ENCODE assay signal across 8 cellular contexts in the genomic region with DNA sequence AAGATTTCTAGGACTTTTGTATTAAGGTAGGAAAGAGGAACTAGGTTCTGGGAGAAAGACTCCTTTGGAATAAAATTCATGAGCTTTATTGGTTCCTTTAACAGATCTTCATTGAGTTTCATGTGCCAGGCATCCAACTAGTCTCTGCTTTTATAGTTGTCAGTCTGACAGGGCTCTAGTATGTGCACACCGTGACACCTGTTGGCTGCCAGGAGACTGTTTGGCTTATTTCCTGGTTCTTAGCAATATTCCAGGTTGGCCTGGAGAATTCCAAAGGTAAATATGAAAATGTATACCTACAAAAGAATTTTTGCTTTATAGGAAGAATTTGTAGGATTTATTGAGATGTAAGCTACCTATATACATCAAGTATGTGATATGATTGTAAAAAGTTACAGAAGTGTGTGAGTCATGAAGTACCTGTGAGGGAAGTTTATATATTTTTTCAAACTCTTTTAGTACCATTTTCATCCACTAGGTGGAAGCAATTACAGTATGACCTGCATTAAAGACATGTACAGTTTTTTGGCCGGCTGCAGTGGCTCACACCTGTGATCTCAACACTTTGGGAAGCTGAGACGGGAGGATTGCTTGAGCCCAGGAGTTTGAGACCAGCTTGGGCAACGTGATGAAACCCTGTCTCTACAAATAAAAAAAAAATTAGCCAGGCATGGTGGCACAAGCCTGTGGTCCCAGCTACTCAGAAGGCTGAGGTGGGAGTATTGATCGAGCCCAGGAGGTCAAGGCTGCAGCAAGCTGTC. TPM values are rescaled to one million over a fixed set of nuclear protein-coding genes. Genes with fewer than 3 reads are reported as not detected.
DNase-seq lines count a peak whose midpoint lies in the region; ATAC-seq and TF ChIP-seq lines count a peak whose summit lies in the region.

No MANE protein-coding gene starts in this region.

- TF ChIP-seq EP300 in esophagus muscularis mucosa (IDR thresholded peaks at IDR 0.05) = no peak

- CTCF ChIA-PET in CD4-positive, alpha-beta memory T cell (lab: Charles Lee; ENCODE audit: partially characterized antibody) = interaction anchor here (0.9 to 2.8 kb wide), 12 partner anchors 10 to 234 kb away, joined by 3 to 18 read pairs (median 7); no protein-coding TSS in a partner anchor

- H3K9me3 ChIP-seq in CD4-positive, alpha-beta memory T cell (ENCODE audit: control insufficient read depth in 1 of 2, low read length in 2 of 2) = no peaks in the 10 kb centered on the region
- H3K9me3 ChIP-seq in T-helper 17 cell (ENCODE audit: control insufficient read depth, low read length, poor library complexity, severe bottlenecking) (no peaks in the 10 kb centered on the region), esophagus muscularis mucosa (peaks cover 0 to 5% (median 0%) of the 10 kb centered on the region in 4 donors)

- 23% methylated on average over 5 of the region's 5 CpGs for WGBS in esophagus muscularis mucosa

- POLR2A ChIA-PET in CD4-positive, alpha-beta memory T cell (lab: Charles Lee; ENCODE audit: partially characterized antibody) = no interaction called here

- intact Hi-C loops in CD4-positive, alpha-beta memory T cell (cut with micrococcal nuclease) = no loop called here
- intact Hi-C loops in esophagus muscularis mucosa (cut with DNase I) = loop anchor here (2.0 to 5.0 kb wide), 2 partner anchors 127 to 235 kb away; no protein-coding TSS in a partner anchor

- no peaks in the 10 kb centered on the region for H3K27me3 ChIP-seq in CD4-positive, alpha-beta memory T cell (ENCODE audit: insufficient read depth, low read length)
- no peaks in the 10 kb centered on the region for H3K27me3 ChIP-seq in esophagus muscularis mucosa

- no peak overlapping the region for H3K4me3 ChIP-seq in CD4-positive, alpha-beta memory T cell (ENCODE audit: low read length in 2 of 2)
- H3K4me3 ChIP-seq in esophagus muscularis mucosa = no peak overlapping the region

- no peaks in the 10 kb centered on the region for H3K4me1 Mint-ChIP-seq in CD4-positive, alpha-beta memory T cell
- H3K4me1 Mint-ChIP-seq in T-helper 17 cell = peaks cover 5% of the 10 kb centered on the region
- H3K4me1 Mint-ChIP-seq in neural crest cell = no peaks in the 10 kb centered on the region

- no peak overlapping the region for H3K4me3 Mint-ChIP-seq in CD4-positive, alpha-beta memory T cell
- H3K4me3 Mint-ChIP-seq in T-helper 17 cell (no peak overlapping the region), neural crest cell (no peak overlapping the region)

- TF ChIP-seq CTCF in esophagus muscularis mucosa (IDR thresholded peaks at IDR 0.05) = peak; percentile 68 to 72 (median 71)
- TF ChIP-seq CTCF in neural crest cell (conservative IDR thresholded peaks at IDR 0.05) = peak; percentile 81

- H3K36me3 ChIP-seq in CD4-positive, alpha-beta memory T cell (ENCODE audit: insufficient read depth, low read length) = peaks cover 21% of the 10 kb centered on the region
- H3K36me3 ChIP-seq in esophagus muscularis mucosa = peaks cover 9 to 38% (median 30%) of the 10 kb centered on the region in 4 donors

- peak in 4 of 5 donors; percentile 16 to 39 (median 24) for DNase-seq in CD4-positive, alpha-beta memory T cell
- peak; percentile 12 for DNase-seq in NCI-H1694 (lab: John Stamatoyannopoulos, UW)
- DNase-seq in T-helper 17 cell = no peak
- no peak for DNase-seq in esophagus muscularis mucosa (ENCODE audit: extremely low spot score)
- no peak for DNase-seq in neural crest cell (ENCODE audit: low read depth, low spot score)
- DNase-seq in NK-92 (lab: John Stamatoyannopoulos, UW; ENCODE audit: unreplicated experiment) = no peak

- peaks cover 13 to 35% of the 10 kb centered on the region in 2 donors for H3K36me3 Mint-ChIP-seq in CD4-positive, alpha-beta memory T cell
- peaks cover 2% of the 10 kb centered on the region for H3K36me3 Mint-ChIP-seq in T-helper 17 cell (ENCODE audit: low read depth)
- H3K36me3 Mint-ChIP-seq in neural crest cell (ENCODE audit: low read depth) = peaks cover 3% of the 10 kb centered on the region

- H3K27ac Mint-ChIP-seq in CD4-positive, alpha-beta memory T cell = no peak overlapping the region
- no peak overlapping the region for H3K27ac Mint-ChIP-seq in T-helper 17 cell
- no peak overlapping the region for H3K27ac Mint-ChIP-seq in neural crest cell (ENCODE audit: unreplicated experiment)

- peaks cover 0 to 2% (median 0%) of the 10 kb centered on the region in 8 donors for H3K9me3 Mint-ChIP-seq in CD4-positive, alpha-beta memory T cell
- H3K9me3 Mint-ChIP-seq in neural crest cell = no peaks in the 10 kb centered on the region

- TF ChIP-seq POLR2A in esophagus muscularis mucosa (IDR thresholded peaks at IDR 0.05; ENCODE audit: low read depth) = no peak

- H3K27me3 Mint-ChIP-seq in CD4-positive, alpha-beta memory T cell = no peaks in the 10 kb centered on the region
- H3K27me3 Mint-ChIP-seq in T-helper 17 cell (no peaks in the 10 kb centered on the region), neural crest cell (ENCODE audit: low read depth) (no peaks in the 10 kb centered on the region)

- no peaks in the 10 kb centered on the region for H3K4me1 ChIP-seq in CD4-positive, alpha-beta memory T cell (ENCODE audit: insufficient read depth, low read length)
- H3K4me1 ChIP-seq in esophagus muscularis mucosa = no peaks in the 10 kb centered on the region

- ATAC-seq in GM18867 (IDR thresholded peaks at IDR 0.05; ENCODE audit: unreplicated experiment) = peak; percentile 89
- ATAC-seq in HG02973 (IDR thresholded peaks at IDR 0.05; ENCODE audit: unreplicated experiment) = peak; percentile 86
- peak; percentile 65 for ATAC-seq in T-helper 17 cell

- no peak overlapping the region for H3K27ac ChIP-seq in CD4-positive, alpha-beta memory T cell (ENCODE audit: low read depth, low read length)
- peak overlapping the region in 1 of 4 donors; percentile 7 for H3K27ac ChIP-seq in esophagus muscularis mucosa (replicated peaks in 1 of 4)

RNA-seq across cellular contexts. Expression of a gene that starts 35.2 kb away (rescaled TPM):
- total RNA-seq in CD4-positive, alpha-beta memory T cell = 10 to 100 TPM; 23.6 to 26.8 TPM
- 1 to 10 TPM; 4.0 to 9.5 TPM for polyA plus RNA-seq in CD4-positive, alpha-beta memory T cell
- total RNA-seq in T-helper 17 cell (10 to 100 TPM; 30.9 to 55.4 TPM), esophagus muscularis mucosa (10 to 100 TPM; 11.9 to 23.3 (median 19.1) TPM), neural crest cell (30.3 and 32.6 TPM in 2 replicates)

RNA-seq across cellular contexts. Expression of a gene that starts 35.3 kb away (rescaled TPM):
- total RNA-seq in CD4-positive, alpha-beta memory T cell = 10 to 100 TPM; 13.5 to 13.8 TPM
- polyA plus RNA-seq in CD4-positive, alpha-beta memory T cell = 1 to 10 TPM; 8.9 to 9.4 TPM
- total RNA-seq in T-helper 17 cell = 1 to 10 TPM; 8.3 to 9.6 TPM
- total RNA-seq in esophagus muscularis mucosa = 10 to 100 TPM in 3 of 4 donors, 1 to 10 TPM in 1; 9.0 to 16.2 (median 13.3) TPM
- 18.9 and 20.7 TPM in 2 replicates for total RNA-seq in neural crest cell

Comparison
In these comparisons a context has a peak if more than half of its experiments do, and no peak if none do; other contexts are left out.
1. DNase-seq: peak in CD4-positive, alpha-beta memory T cell (4 of 5) and NCI-H1694 (single experiment); none in T-helper 17 cell (0 of 3), esophagus muscularis mucosa (single experiment), neural crest cell (single experiment) and NK-92 (single experiment).
2. Peak in every context shown above with its lines, with median percentiles within 50 percentile points of each other: ATAC-seq.